Comparison of ENCODE assay signal across 1 cellular context in genomic region chr9:72912476-72913381, GRCh38.
TF ChIP-seq lines count a peak whose summit lies in the region.

No MANE protein-coding gene starts in this region.

TF ChIP-seq in liver, 16 proteins besides CTCF, POLR2A, EP300 and RAD21 (continued from another document):
- TF ChIP-seq REST (IDR thresholded peaks at IDR 0.05) = no peak
